ENCODE assay signal across 22 cellular contexts in genomic region chr2:52036853-52037252, GRCh38.
DNase-seq lines count a peak whose midpoint lies in the region; FAIRE-seq and TF ChIP-seq lines count a peak whose summit lies in the region.
"Had no signal": no experiment of that assay in that cellular context is flagged by ENCODE, and none has a peak within 500 bp of the region (broad histone marks: within the 10 kb centered on the region; RNA-seq: fewer than 3 reads in every experiment).

No MANE protein-coding gene starts in this region.

- no peak overlapping the region for H3K4me2 ChIP-seq in H9 (ENCODE audit: insufficient read depth, insufficient read length, low read length)
- H3K4me2 ChIP-seq in H1 (ENCODE audit: insufficient read depth in 1 of 2, low read depth in 2 of 2, low read length in 2 of 2): no peak overlapping the region; a peak in 1 of 4 replicates
- H3K4me2 ChIP-seq: A549; BLaER1 treated with 17β-estradiol and CSF1 and Interleukin-3, amounts not matched to agents 10 nM and 100 nM had no signal

- no peaks in the 10 kb centered on the region for H3K9me3 Mint-ChIP-seq in H9

- peaks cover 38 to 44% of the 10 kb centered on the region in 2 experiments for H3K4me1 Mint-ChIP-seq in H9
- H3K4me1 Mint-ChIP-seq: B cell had no signal

- H2BK12ac ChIP-seq in H9 (ENCODE audit: insufficient read length, low read depth, low read length) (no peak overlapping the region), H1 (ENCODE audit: low read depth, low read length) (no peak overlapping the region)

- H3K18ac ChIP-seq in H9 (ENCODE audit: insufficient read length, low read depth, low read length): no peak overlapping the region
- no peak overlapping the region for H3K18ac ChIP-seq in H1 (ENCODE audit: extremely low read depth, low read length)

- no peak for FAIRE-seq in H1 (lab: Jason Lieb, UNC)
- FAIRE-seq: A549, D721Med, G401.6, GM12891 had no signal

- peaks cover 3% of the 10 kb centered on the region; the same call in 1 of the 2 replicates for H3K4me1 ChIP-seq in H9 (ENCODE audit: insufficient read depth, low read length)
- peaks cover 22% of the 10 kb centered on the region for H3K4me1 ChIP-seq in HUES48 (ENCODE audit: control insufficient read depth, insufficient read depth, low read length)
- peaks cover 0 to 4% (median 0%) of the 10 kb centered on the region in 4 experiments; a peak in 2 of 7 replicates for H3K4me1 ChIP-seq in H1 (replicated peaks in 1 of 4; ENCODE audit: control insufficient read depth in 3 of 4, insufficient read depth in 4 of 4, low read length in 3 of 4)
- H3K4me1 ChIP-seq: A549; BLaER1 treated with 17β-estradiol and CSF1 and Interleukin-3, amounts not matched to agents 10 nM and 100 nM had no signal

- TF ChIP-seq RAD21 in H1 (IDR thresholded peaks at IDR 0.05 in 1 of 2, conservative IDR thresholded peaks at IDR 0.05 in 1 of 2; ENCODE audit: low read depth in 2 of 2, low read length in 2 of 2): no peak

- no peak overlapping the region for H3K14ac ChIP-seq in H9 (ENCODE audit: insufficient read depth, low read length)
- no peak overlapping the region for H3K14ac ChIP-seq in H1 (ENCODE audit: insufficient read length)

- H3K27me3 ChIP-seq in H9 (ENCODE audit: insufficient read depth, low read length) (no peaks in the 10 kb centered on the region), HUES48 (ENCODE audit: control insufficient read depth, insufficient read depth, low read length) (no peaks in the 10 kb centered on the region), H1 (replicated peaks in 1 of 4; ENCODE audit: control insufficient read depth in 3 of 4, extremely low read depth in 1 of 4, insufficient read depth in 3 of 4, low read length in 3 of 4) (no peaks in the 10 kb centered on the region)
- H3K27me3 ChIP-seq: BLaER1 treated with 17β-estradiol and CSF1 and Interleukin-3, amounts not matched to agents 10 nM and 100 nM had no signal

- H4K8ac ChIP-seq in H9 (replicated peaks; ENCODE audit: insufficient read length, low read depth, low read length) (no peak overlapping the region), H1 (ENCODE audit: extremely low read depth, insufficient read depth, low read length) (no peak overlapping the region)

- H3K4me3 ChIP-seq in HUES48 (ENCODE audit: low read depth, low read length) (0 out of 2 replicates have a peak overlapping the region, but pooled peaks have one; percentile 9), H1 (ENCODE audit: extremely low read depth in 1 of 4, insufficient read depth in 2 of 4, low read depth in 3 of 4, low read length in 4 of 4) (no peak overlapping the region)
- H3K4me3 ChIP-seq: A549; BLaER1 treated with 17β-estradiol and CSF1 and Interleukin-3, amounts not matched to agents 10 nM and 100 nM had no signal

- CTCF ChIA-PET in H1 (lab: Charles Lee; ENCODE audit: partially characterized antibody): no interaction called here

- H3K27ac ChIP-seq in H9 (ENCODE audit: insufficient read length, low read depth, low read length) (no peak overlapping the region), HUES48 (ENCODE audit: low read depth, low read length) (no peak overlapping the region), H1 (ENCODE audit: low read depth, low read length) (no peak overlapping the region)
- H3K27ac ChIP-seq: A549; BLaER1 treated with 17β-estradiol and CSF1 and Interleukin-3, amounts not matched to agents 10 nM and 100 nM; C4-2B had no signal

- H3K9me3 ChIP-seq in H9 (ENCODE audit: control insufficient read depth, low read depth, low read length): no peaks in the 10 kb centered on the region
- H3K9me3 ChIP-seq in HUES48 (ENCODE audit: control insufficient read depth, insufficient read depth, low read length): no peaks in the 10 kb centered on the region
- no peaks in the 10 kb centered on the region for H3K9me3 ChIP-seq in H1 (ENCODE audit: insufficient read depth in 2 of 2, low read depth in 1 of 2, low read length in 1 of 2)
- H3K9me3 ChIP-seq: A549; BLaER1 treated with 17β-estradiol and CSF1 and Interleukin-3, amounts not matched to agents 10 nM and 100 nM; Caco-2 had no signal

- peak overlapping the region in 2 of 3 experiments; percentile 13 to 87; a peak in 4 of 7 replicates for H3K27ac Mint-ChIP-seq in H9
- H3K27ac Mint-ChIP-seq: B cell; CD4-positive, alpha-beta T cell; CD8-positive, alpha-beta T cell had no signal

- TF ChIP-seq CTCF in H9 (conservative IDR thresholded peaks at IDR 0.05) (no peak), H1 (IDR thresholded peaks at IDR 0.05; ENCODE audit: control extremely low read depth in 1 of 3, insufficient read depth in 1 of 3, low read depth in 1 of 3, low read length in 3 of 3) (no peak)

- H3K9ac ChIP-seq in H9 (ENCODE audit: extremely low read depth, insufficient read length, low read length) (no peak overlapping the region), HUES48 (ENCODE audit: low read depth, low read length) (no peak overlapping the region), H1 (replicated peaks in 1 of 4; ENCODE audit: extremely low read depth in 1 of 4, low read depth in 3 of 4, low read length in 3 of 4) (no peak overlapping the region)
- H3K9ac ChIP-seq: BLaER1 treated with 17β-estradiol and CSF1 and Interleukin-3, amounts not matched to agents 10 nM and 100 nM had no signal

- H2BK5ac ChIP-seq in H9 (ENCODE audit: insufficient read length, low read length) (no peak overlapping the region), H1 (ENCODE audit: low read depth, low read length) (no peak overlapping the region)

- intact Hi-C loops in head of caudate nucleus (cut with DNase I): no loop called here

- no peak overlapping the region for H3K4ac ChIP-seq in H9 (ENCODE audit: low read depth, low read length)
- no peak overlapping the region for H3K4ac ChIP-seq in H1 (replicated peaks; ENCODE audit: insufficient read length, low read depth, low read length)

- H4K20me1 ChIP-seq in H9 (ENCODE audit: control insufficient read depth, insufficient read depth, insufficient read length): no peaks in the 10 kb centered on the region
- no peaks in the 10 kb centered on the region for H4K20me1 ChIP-seq in H1 (replicated peaks in 1 of 2; ENCODE audit: control insufficient read depth in 1 of 2, insufficient read depth in 2 of 2, low read length in 2 of 2)
- H4K20me1 ChIP-seq: BLaER1 treated with 17β-estradiol and CSF1 and Interleukin-3, amounts not matched to agents 10 nM and 100 nM had no signal

- no peak overlapping the region for H3K56ac ChIP-seq in H9 (ENCODE audit: insufficient read length, low read depth, low read length)
- H3K56ac ChIP-seq in H1 (replicated peaks; ENCODE audit: insufficient read length, low read depth, low read length): no peak overlapping the region

- H2BK120ac ChIP-seq in H9 (ENCODE audit: low read depth, low read length, poor library complexity, severe bottlenecking): no peak overlapping the region
- no peak overlapping the region for H2BK120ac ChIP-seq in H1 (replicated peaks; ENCODE audit: low read depth, low read length)

- no peak for TF ChIP-seq POLR2A in H1 (IDR thresholded peaks at IDR 0.05; ENCODE audit: control extremely low read depth in 1 of 2, low read depth in 2 of 2, low read length in 2 of 2)

- no CpG with 5 or more reads among the region's 1 CpG for WGBS in H9 (ENCODE audit: extremely low coverage, insufficient read length, low lambda C conversion rate)
- 88% methylated on average over 1 of the region's 1 CpG; no CpG with 5 or more reads in 1 of the 2 experiments for WGBS in H1 (ENCODE audit: extremely low coverage in 1 of 2, insufficient coverage in 1 of 2, insufficient read length in 1 of 2, insufficient replicate concordance in 2 of 2, low coverage in 1 of 2, low lambda C conversion rate in 2 of 2, missing lambda C conversion rate in 1 of 2), 2 experiments

- TF ChIP-seq EP300 in H1 (IDR thresholded peaks at IDR 0.05; ENCODE audit: borderline replicate concordance in 1 of 2, low read depth in 2 of 2, low read length in 2 of 2): no peak

- no peaks in the 10 kb centered on the region for H3K36me3 Mint-ChIP-seq in H9 (ENCODE audit: insufficient read depth in 1 of 3, low read depth in 3 of 3)
- H3K36me3 Mint-ChIP-seq: CD8-positive, alpha-beta T cell had no signal

- POLR2A ChIA-PET in H1 (lab: Charles Lee; ENCODE audit: partially characterized antibody): no interaction called here

- H3K23ac ChIP-seq in H9 (ENCODE audit: insufficient read length, low read depth, low read length): no peak overlapping the region
- H3K23ac ChIP-seq in H1 (ENCODE audit: insufficient read length): no peak overlapping the region

- H4K91ac ChIP-seq in H9 (ENCODE audit: insufficient read length, low read depth, low read length): no peak overlapping the region
- no peak overlapping the region for H4K91ac ChIP-seq in H1 (replicated peaks; ENCODE audit: insufficient read length, low read length)

- H3K36me3 ChIP-seq in HUES48 (ENCODE audit: control insufficient read depth, insufficient read depth, low read length): no peaks in the 10 kb centered on the region
- no peaks in the 10 kb centered on the region for H3K36me3 ChIP-seq in H1 (ENCODE audit: control insufficient read depth in 2 of 4, insufficient read depth in 4 of 4, low read length in 3 of 4)
- H3K36me3 ChIP-seq: BLaER1 treated with 17β-estradiol and CSF1 and Interleukin-3, amounts not matched to agents 10 nM and 100 nM had no signal

- H3K23me2 ChIP-seq in H9 (ENCODE audit: insufficient read length, low read depth, low read length, poor library complexity, severe bottlenecking) (no peaks in the 10 kb centered on the region), H1 (ENCODE audit: low read depth, low read length) (no peaks in the 10 kb centered on the region)

- H4K5ac ChIP-seq in H9 (ENCODE audit: insufficient read length, low read depth, low read length): no peak overlapping the region
- no peak overlapping the region for H4K5ac ChIP-seq in H1 (ENCODE audit: insufficient read length, low read depth, low read length)

- H2AK5ac ChIP-seq in H9 (ENCODE audit: insufficient read length, low read length) (no peak overlapping the region), H1 (ENCODE audit: low read depth, low read length) (no peak overlapping the region)

- no peak overlapping the region for H2AFZ ChIP-seq in H9 (ENCODE audit: low read length)
- no peak overlapping the region for H2AFZ ChIP-seq in H1 (ENCODE audit: low read length)

- no peak overlapping the region for H3K4me3 Mint-ChIP-seq in H9
- H3K4me3 Mint-ChIP-seq: B cell; CD4-positive, alpha-beta T cell; CD8-positive, alpha-beta T cell had no signal

- H3T11ph ChIP-seq in H9 (ENCODE audit: low read length): no peak overlapping the region

- no peaks in the 10 kb centered on the region for H3K27me3 Mint-ChIP-seq in H9 (ENCODE audit: low read depth)
- H3K27me3 Mint-ChIP-seq: B cell; CD4-positive, alpha-beta T cell had no signal

- DNase-seq in H9: no peak
- no peak for DNase-seq in H1 (ENCODE audit: low read depth in 1 of 2, low spot score in 2 of 2)
- peak; percentile 5 for DNase-seq in iPS DF 19.7 (ENCODE audit: low read depth, low spot score)
- no peak for DNase-seq in head of caudate nucleus
- no peak for DNase-seq in activated CD4-positive, alpha-beta T cell treated with anti-CD3 and anti-CD28 coated beads for 4 hours
- no peak for DNase-seq in effector CD4-positive, alpha-beta T cell
- no peak for DNase-seq in 8988T
- DNase-seq: AML-193; Caco-2; Calu3; CD4-positive, alpha-beta T cell; CD8-positive, alpha-beta T cell; DMS79 treated with DMSO at 0.1 percent for 48 hours; GF-D8 had no signal

- H3K79me2 ChIP-seq in H9 (ENCODE audit: insufficient read depth, low read length): no peaks in the 10 kb centered on the region
- H3K79me2 ChIP-seq in H1 (ENCODE audit: control insufficient read depth in 1 of 2, insufficient read depth in 2 of 2, low read length in 2 of 2): no peaks in the 10 kb centered on the region

- H3K79me1 ChIP-seq in H9 (ENCODE audit: insufficient read depth, low read depth, low read length, poor library complexity, severe bottlenecking) (no peaks in the 10 kb centered on the region), H1 (ENCODE audit: low read depth, low read length) (no peaks in the 10 kb centered on the region)

- H2BK15ac ChIP-seq in H9 (ENCODE audit: low read depth, low read length) (no peak overlapping the region), H1 (ENCODE audit: low read length) (no peak overlapping the region)

- H2BK20ac ChIP-seq in H9 (ENCODE audit: low read depth, low read length, poor library complexity, severe bottlenecking) (no peak overlapping the region), H1 (ENCODE audit: low read length) (no peak overlapping the region)
